8 cellular contexts compared by ENCODE assay signal in genomic region chr19:36032251-36033104, GRCh38. TPM values are rescaled to one million over a fixed set of nuclear protein-coding genes. Genes with fewer than 3 reads are reported as not detected.
DNase-seq lines count a peak whose midpoint lies in the region; ATAC-seq and TF ChIP-seq lines count a peak whose summit lies in the region.

Gene CLIP3, minus strand, starts transcription at chr19:36032873. Its CDS starts 516 bp downstream, at chr19:36032357.

- POLR2A ChIA-PET in AG04450 (lab: Yijun Ruan, JAX) = no interaction called here

- DNase-seq in AG04450 (ENCODE audit: low read depth, low spot score) = peak; percentile 32
- peak; percentile 32 for DNase-seq in HCEC 1CT
- peak; percentile 27 for DNase-seq in activated CD4-positive, alpha-beta T cell treated with anti-CD3 and anti-CD28 coated beads for 1 hour
- DNase-seq in ecto neural progenitor cell (ENCODE audit: low spot score) = peak; percentile 90
- peak in 1 of 2 donors; percentile 58 for DNase-seq in left lung
- DNase-seq in stimulated activated CD4-positive, alpha-beta T cell treated with anti-CD3 and anti-CD28 coated beads, Interleukin-2, amount 100 ng/mL, for 24 hours = peak; percentile 40 to 55
- DNase-seq in amniotic stem cell (lab: John Stamatoyannopoulos, UW) = no peak
- DNase-seq in HuH-7.5 (ENCODE audit: low spot score) = no peak

- peaks cover 0 to 9% of the 10 kb centered on the region in 2 donors for H3K36me3 ChIP-seq in left lung

- H3K4me1 ChIP-seq in left lung = no peaks in the 10 kb centered on the region

- no peak within 1 kb of the TSS for H3K27ac ChIP-seq in AG04450 (ENCODE audit: low read depth, low read length)
- H3K27ac ChIP-seq in left lung = no peak within 1 kb of the TSS

- H3K4me3 ChIP-seq in AG04450 (ENCODE audit: low read depth, low read length) (peak within 1 kb of the TSS; percentile 89), left lung (peak within 1 kb of the TSS; percentile 24 to 25)

- TF ChIP-seq CTCF in AG04450 (IDR thresholded peaks at IDR 0.05; ENCODE audit: low read depth, low read length) = no peak
- TF ChIP-seq CTCF in left lung (IDR thresholded peaks at IDR 0.05) = no peak

- H3K27me3 ChIP-seq in AG04450 (ENCODE audit: control insufficient read depth, insufficient read depth, low read length) (no peaks in the 10 kb centered on the region), left lung (peaks cover 0 to 16% of the 10 kb centered on the region in 2 donors)

- no peaks in the 10 kb centered on the region; the same call in 1 of the 2 replicates for H3K9me3 ChIP-seq in AG04450 (ENCODE audit: control insufficient read depth, insufficient read depth, low read length)
- H3K9me3 ChIP-seq in left lung = no peaks in the 10 kb centered on the region

- CTCF ChIA-PET in AG04450 (lab: Charles Lee) = no interaction called here

- peak; percentile 78 for ATAC-seq in left lung

- intact Hi-C loops in left lung (cut with DNase I) = no loop called here

RNA-seq across cellular contexts. Expression of gene CLIP3, which starts in this region (rescaled TPM):
- 18.1 and 29.4 TPM in 2 replicates for polyA plus RNA-seq in AG04450 (2011; rRNA removed)
- polyA minus RNA-seq in AG04450 (2011; rRNA and poly(A)+ RNA removed) = 31.0 and 47.2 TPM in 2 replicates
- total RNA-seq in left lung = 10 to 100 TPM in 1 of 2 donors, 1 to 10 TPM in 1; 5.8 to 16.6 TPM

Comparison
In these comparisons a context has a peak if more than half of its experiments do, and no peak if none do; other contexts are left out.
1. DNase-seq: peak in AG04450 (single experiment), HCEC 1CT (single experiment), activated CD4-positive, alpha-beta T cell treated with anti-CD3 and anti-CD28 coated beads for 1 hour (single experiment), ecto neural progenitor cell (single experiment) and stimulated activated CD4-positive, alpha-beta T cell treated with anti-CD3 and anti-CD28 coated beads, Interleukin-2, amount 100 ng/mL, for 24 hours (2 of 2); none in amniotic stem cell (single experiment) and HuH-7.5 (single experiment).